Comparison of ENCODE assay signal across 12 cellular contexts in genomic region chr1:26729633-26730032, GRCh38.
"Had no signal": no experiment of that assay in that cellular context is flagged by ENCODE, and none has a peak within 500 bp of the region (broad histone marks: within the 10 kb centered on the region; RNA-seq: fewer than 3 reads in every experiment).

No MANE protein-coding gene starts in this region.

- H3K9me3 ChIP-seq: breast epithelium, tibial nerve had no signal

- H3K9me3 Mint-ChIP-seq: activated naive CD4-positive, alpha-beta T cell treated with anti-CD3 and anti-CD28 coated beads, Interleukin-2, amount 10 ng/mL, durations not matched to agents 7 days and 5 days; activated T-helper 1 cell treated with anti-CD3 and anti-CD28 coated beads, Interleukin-12 subunit alpha, Interleukin-12 subunit beta, Interleukin-2, Interleukin-4 antibody, amounts not matched to agents 30 ng/mL and 10 ng/mL and 1 ng/mL, durations not matched to agents 14 hours and 24 hours and 36 hours had no signal

- H3K27me3 Mint-ChIP-seq: activated naive CD4-positive, alpha-beta T cell treated with anti-CD3 and anti-CD28 coated beads, Interleukin-2, amount 10 ng/mL, durations not matched to agents 7 days and 5 days had no signal

- DNase-seq: activated CD4-positive, alpha-beta T cell treated with anti-CD3 and anti-CD28 coated beads for 48 hours; activated naive CD4-positive, alpha-beta T cell treated with anti-CD3 and anti-CD28 coated beads, Interleukin-2, amount 10 ng/mL, durations not matched to agents 7 days and 5 days; amygdala; hippocampal formation; kidney glomerular epithelial cell; retina; stimulated activated CD4-positive, alpha-beta T cell treated with anti-CD3 and anti-CD28 coated beads, Interleukin-15, amount 100 ng/mL, for 24 hours; stimulated activated CD4-positive, alpha-beta T cell treated with anti-CD3 and anti-CD28 coated beads, Interleukin-4, amount 100 ng/mL, for 4 hours had no signal

- H3K27me3 ChIP-seq: breast epithelium, tibial nerve had no signal

- H3K4me3 Mint-ChIP-seq: activated naive CD4-positive, alpha-beta T cell treated with anti-CD3 and anti-CD28 coated beads, Interleukin-2, amount 10 ng/mL, durations not matched to agents 7 days and 5 days; activated T-helper 1 cell treated with anti-CD3 and anti-CD28 coated beads, Interleukin-12 subunit alpha, Interleukin-12 subunit beta, Interleukin-2, Interleukin-4 antibody, amounts not matched to agents 30 ng/mL and 10 ng/mL and 1 ng/mL, durations not matched to agents 14 hours and 24 hours and 36 hours had no signal

- H3K27ac ChIP-seq: parathyroid adenoma, tibial nerve had no signal

- H3K4me3 ChIP-seq: breast epithelium, tibial nerve had no signal
